ENCODE assay signal across 8 cellular contexts in genomic region chr4:173168396-173169177, GRCh38. TPM values are rescaled to one million over a fixed set of nuclear protein-coding genes. Genes with fewer than 3 reads are reported as not detected.
DNase-seq lines count a peak whose midpoint lies in the region; ATAC-seq and TF ChIP-seq lines count a peak whose summit lies in the region.

A gene with protein sequence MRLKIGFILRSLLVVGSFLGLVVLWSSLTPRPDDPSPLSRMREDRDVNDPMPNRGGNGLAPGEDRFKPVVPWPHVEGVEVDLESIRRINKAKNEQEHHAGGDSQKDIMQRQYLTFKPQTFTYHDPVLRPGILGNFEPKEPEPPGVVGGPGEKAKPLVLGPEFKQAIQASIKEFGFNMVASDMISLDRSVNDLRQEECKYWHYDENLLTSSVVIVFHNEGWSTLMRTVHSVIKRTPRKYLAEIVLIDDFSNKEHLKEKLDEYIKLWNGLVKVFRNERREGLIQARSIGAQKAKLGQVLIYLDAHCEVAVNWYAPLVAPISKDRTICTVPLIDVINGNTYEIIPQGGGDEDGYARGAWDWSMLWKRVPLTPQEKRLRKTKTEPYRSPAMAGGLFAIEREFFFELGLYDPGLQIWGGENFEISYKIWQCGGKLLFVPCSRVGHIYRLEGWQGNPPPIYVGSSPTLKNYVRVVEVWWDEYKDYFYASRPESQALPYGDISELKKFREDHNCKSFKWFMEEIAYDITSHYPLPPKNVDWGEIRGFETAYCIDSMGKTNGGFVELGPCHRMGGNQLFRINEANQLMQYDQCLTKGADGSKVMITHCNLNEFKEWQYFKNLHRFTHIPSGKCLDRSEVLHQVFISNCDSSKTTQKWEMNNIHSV (plus strand): TSS chr4:173168811. CDS start chr4:173168836, 25 bp downstream.

- in situ Hi-C loops in Caki2 (cut with HindIII; ENCODE audit: low pct_unique_long_range_greater_than_20kb, low sequenced_read_pairs), result no loop called here

- H3K9me3 ChIP-seq in HUES48 (ENCODE audit: control insufficient read depth, insufficient read depth, low read length) (no peaks in the 10 kb centered on the region), muscle layer of colon (ENCODE audit: low read length) (no peaks in the 10 kb centered on the region)

- H3K27me3 ChIP-seq in HUES48 (ENCODE audit: control insufficient read depth, insufficient read depth, low read length) (no peaks in the 10 kb centered on the region), muscle layer of colon (ENCODE audit: control insufficient read depth in 1 of 2, insufficient read depth in 2 of 2, low read length in 2 of 2) (no peaks in the 10 kb centered on the region)

- peak; percentile 31 for ATAC-seq in GM21381 (IDR thresholded peaks at IDR 0.05; ENCODE audit: unreplicated experiment)

- no peak for TF ChIP-seq POLR2A in erythroblast (IDR thresholded peaks at IDR 0.05; ENCODE audit: low read length)

- DNase-seq in Caki2 (ENCODE audit: low read depth), result peak; percentile 79
- DNase-seq in OCI-M1 (lab: John Stamatoyannopoulos, UW), result peak; percentile 88
- peak; percentile 50 for DNase-seq in activated T-cell treated with anti-CD3 and anti-CD28 coated beads for 4 hours
- DNase-seq in erythroblast (lab: John Stamatoyannopoulos, UW), result peak; percentile 63 to 72
- peak; percentile 31 to 50 for DNase-seq in stimulated activated CD8-positive, alpha-beta memory T cell treated with anti-CD3 and anti-CD28 coated beads, Interleukin-7, amount 100 ng/mL, for 48 hours (ENCODE audit: extremely low read depth in 1 of 2, low read depth in 1 of 2)

- H3K36me3 ChIP-seq in HUES48 (ENCODE audit: control insufficient read depth, insufficient read depth, low read length) (peaks cover 29% of the 10 kb centered on the region), muscle layer of colon (ENCODE audit: insufficient read depth, low read length) (no peaks in the 10 kb centered on the region)

- H3K4me1 ChIP-seq in HUES48 (ENCODE audit: control insufficient read depth, insufficient read depth, low read length) (peaks cover 37% of the 10 kb centered on the region), muscle layer of colon (ENCODE audit: insufficient read depth, low read length) (peaks cover 16% of the 10 kb centered on the region)

- peak within 1 kb of the TSS; percentile 96 for H3K27ac ChIP-seq in HUES48 (ENCODE audit: low read depth, low read length)
- peak within 1 kb of the TSS; percentile 90 for H3K27ac ChIP-seq in muscle layer of colon (ENCODE audit: low read depth, low read length)

- peak within 1 kb of the TSS; percentile 89 for H3K9ac ChIP-seq in HUES48 (ENCODE audit: low read depth, low read length)
- peak within 1 kb of the TSS; percentile 57 for H3K9ac ChIP-seq in muscle layer of colon (ENCODE audit: low read length)

- H3K4me3 ChIP-seq in HUES48 (ENCODE audit: low read depth, low read length) (peak within 1 kb of the TSS; percentile 92), muscle layer of colon (ENCODE audit: low read depth in 1 of 2, low read length in 2 of 2) (peak within 1 kb of the TSS; percentile 79 to 85)

RNA-seq across cellular contexts. Expression of the gene that starts here (rescaled TPM):
- 19.3 and 31.6 TPM in 2 replicates for total RNA-seq in Caki2 (2014; rRNA removed; shearing (Covaris generic); ENCODE audit: low replicate concordance)

Comparison
In these comparisons a context has a peak if more than half of its experiments do, and no peak if none do; other contexts are left out.
1. Peak in every context shown above with its lines: DNase-seq, ATAC-seq, H3K4me3 ChIP-seq and H3K27ac ChIP-seq.